In the genomic region with DNA sequence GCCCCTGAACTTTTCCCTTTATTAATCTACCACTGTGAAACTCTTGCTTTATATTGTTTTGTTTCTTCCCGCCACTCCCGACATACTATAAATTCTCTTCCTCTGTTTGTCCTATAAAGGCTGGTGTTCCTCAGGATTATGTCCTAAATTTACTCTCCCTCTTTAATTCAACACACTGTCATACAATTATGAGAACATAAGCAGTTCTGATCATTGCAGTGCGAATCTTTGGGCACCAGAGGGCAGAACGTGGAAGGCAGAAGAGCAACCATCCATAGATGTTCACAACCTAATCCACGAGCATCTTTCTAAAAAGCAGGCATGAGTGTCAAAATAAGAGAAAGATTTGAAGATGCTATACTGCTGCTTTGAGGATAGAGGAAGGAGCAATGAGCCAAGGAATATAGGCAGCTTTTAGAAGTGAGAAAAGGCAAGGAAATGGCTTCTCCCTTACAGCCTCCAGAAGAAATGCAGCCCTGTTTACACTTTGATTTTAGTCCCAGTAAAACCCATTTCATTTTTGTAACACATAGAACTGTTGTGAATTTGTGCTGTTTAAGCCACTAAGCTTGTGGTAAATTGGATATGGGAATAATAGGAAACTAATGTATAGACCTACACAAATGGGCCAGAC, we compare ENCODE assay signal across 8 cellular contexts.
DNase-seq lines count a peak whose midpoint lies in the region; ATAC-seq, FAIRE-seq and TF ChIP-seq lines count a peak whose summit lies in the region.

No MANE protein-coding gene starts in this region.

- H3K36me3 ChIP-seq in DOHH2 (ENCODE audit: control insufficient read depth, low read length) (no peaks in the 10 kb centered on the region), testis (ENCODE audit: low read depth, missing control alignments) (no peaks in the 10 kb centered on the region)
- H3K36me3 ChIP-seq in effector memory CD4-positive, alpha-beta T cell (ENCODE audit: control insufficient read depth, insufficient read depth, low read length): no peaks in the 10 kb centered on the region

- POLR2A ChIA-PET in AG04449 (lab: Yijun Ruan, JAX): no interaction called here

- no peaks in the 10 kb centered on the region for H3K27me3 Mint-ChIP-seq in activated naive CD8-positive, alpha-beta T cell treated with anti-CD3 and anti-CD28 coated beads, Interleukin-2, amount 50 U/mL, for 24 hours

- no peaks in the 10 kb centered on the region for H3K4me1 Mint-ChIP-seq in activated naive CD8-positive, alpha-beta T cell treated with anti-CD3 and anti-CD28 coated beads, Interleukin-2, amount 50 U/mL, for 24 hours

- TF ChIP-seq POLR2A in testis (IDR thresholded peaks at IDR 0.05): no peak

- H3K4me3 Mint-ChIP-seq in activated naive CD8-positive, alpha-beta T cell treated with anti-CD3 and anti-CD28 coated beads, Interleukin-2, amount 50 U/mL, for 24 hours: no peak overlapping the region

- H3K36me3 Mint-ChIP-seq in activated naive CD8-positive, alpha-beta T cell treated with anti-CD3 and anti-CD28 coated beads, Interleukin-2, amount 50 U/mL, for 24 hours (ENCODE audit: low read depth): peaks cover 11% of the 10 kb centered on the region

- FAIRE-seq in islet of Langerhans (lab: Jason Lieb, UNC): peak; percentile 91

- H3K4me2 ChIP-seq in DOHH2 (ENCODE audit: low read length): no peak overlapping the region

- TF ChIP-seq CTCF in AG04449 (IDR thresholded peaks at IDR 0.05; ENCODE audit: insufficient read depth, low read length, missing control alignments) (peak; percentile 70), DOHH2 (IDR thresholded peaks at IDR 0.05; ENCODE audit: low read depth, low read length, poor library complexity, severe bottlenecking) (peak; percentile 89), testis (IDR thresholded peaks at IDR 0.05) (peak in 2 of 3 experiments; percentile 30 to 36)

- H3K9me2 ChIP-seq in DOHH2 (replicated peaks; ENCODE audit: control insufficient read depth, low read length): no peaks in the 10 kb centered on the region

- no peak overlapping the region for H3K27ac Mint-ChIP-seq in activated naive CD8-positive, alpha-beta T cell treated with anti-CD3 and anti-CD28 coated beads, Interleukin-2, amount 50 U/mL, for 24 hours

- H3K4me3 ChIP-seq in AG04449 (ENCODE audit: low read depth, low read length): no peak overlapping the region
- H3K4me3 ChIP-seq in DOHH2 (ENCODE audit: low read length): no peak overlapping the region
- H3K4me3 ChIP-seq in testis: no peak overlapping the region
- H3K4me3 ChIP-seq in effector memory CD4-positive, alpha-beta T cell (ENCODE audit: insufficient read depth, low read depth, low read length, poor library complexity, severe bottlenecking): no peak overlapping the region

- intact Hi-C loops in testis (cut with DNase I; ENCODE audit: low total_unique reads): no loop called here

- no peaks in the 10 kb centered on the region for H3K27me3 ChIP-seq in DOHH2 (ENCODE audit: control insufficient read depth, low read length)
- no peaks in the 10 kb centered on the region for H3K27me3 ChIP-seq in testis
- H3K27me3 ChIP-seq in effector memory CD4-positive, alpha-beta T cell (replicated peaks; ENCODE audit: control insufficient read depth, insufficient read depth, low read length, poor library complexity, severe bottlenecking): no peaks in the 10 kb centered on the region

- no peak overlapping the region for H3K27ac ChIP-seq in DOHH2 (ENCODE audit: low read depth, low read length)
- H3K27ac ChIP-seq in testis: no peak overlapping the region
- H3K27ac ChIP-seq in effector memory CD4-positive, alpha-beta T cell (ENCODE audit: insufficient read depth, low read length, poor library complexity, severe bottlenecking): no peak overlapping the region

- no peaks in the 10 kb centered on the region for H3K79me2 ChIP-seq in DOHH2 (ENCODE audit: control insufficient read depth, low read length)

- CTCF ChIA-PET in AG04449 (lab: Yijun Ruan, JAX): interaction anchor here (0.6 to 4.2 kb wide), 23 partner anchors 8 to 551 kb away, joined by 3 to 38 read pairs (median 3); partner anchors contain the start of gene GBE1

- H3K9me3 ChIP-seq in DOHH2 (ENCODE audit: control insufficient read depth, insufficient read depth, low read length): no peaks in the 10 kb centered on the region
- no peaks in the 10 kb centered on the region for H3K9me3 ChIP-seq in testis
- H3K9me3 ChIP-seq in effector memory CD4-positive, alpha-beta T cell (ENCODE audit: control insufficient read depth, low read length): no peaks in the 10 kb centered on the region

- peak; percentile 81 for ATAC-seq in GM21786 (IDR thresholded peaks at IDR 0.05; ENCODE audit: unreplicated experiment)
- no peak for ATAC-seq in activated naive CD8-positive, alpha-beta T cell treated with anti-CD3 and anti-CD28 coated beads, Interleukin-2, amount 50 U/mL, for 24 hours

- DNase-seq in AG04449 (ENCODE audit: low read depth, low spot score) (no peak), M059J (ENCODE audit: low read depth) (peak; percentile 21), testis (peak; percentile 59)
- peak; percentile 14 for DNase-seq in activated naive CD8-positive, alpha-beta T cell treated with anti-CD3 and anti-CD28 coated beads, Interleukin-2, amount 50 U/mL, for 24 hours
- DNase-seq in effector memory CD4-positive, alpha-beta T cell: no peak

- H3F3A ChIP-seq in DOHH2 (ENCODE audit: control insufficient read depth, insufficient read depth): no peaks in the 10 kb centered on the region

- H4K20me1 ChIP-seq in DOHH2 (ENCODE audit: control insufficient read depth, insufficient read depth, low read depth, low read length): no peaks in the 10 kb centered on the region

- no peaks in the 10 kb centered on the region for H3K9me3 Mint-ChIP-seq in activated naive CD8-positive, alpha-beta T cell treated with anti-CD3 and anti-CD28 coated beads, Interleukin-2, amount 50 U/mL, for 24 hours

- 64 to 69% methylated on average over 5 of the region's 5 CpGs for WGBS in testis, 2 donors

- H3K4me1 ChIP-seq in DOHH2 (ENCODE audit: control insufficient read depth, low read length) (no peaks in the 10 kb centered on the region), testis (no peaks in the 10 kb centered on the region)
- no peaks in the 10 kb centered on the region for H3K4me1 ChIP-seq in effector memory CD4-positive, alpha-beta T cell (ENCODE audit: control insufficient read depth, insufficient read depth, low read length, poor library complexity, severe bottlenecking)

Comparison
In these comparisons a context has a peak if more than half of its experiments do, and no peak if none do; other contexts are left out.
1. DNase-seq: peak in M059J (single experiment), activated naive CD8-positive, alpha-beta T cell treated with anti-CD3 and anti-CD28 coated beads, Interleukin-2, amount 50 U/mL, for 24 hours (single experiment) and testis (single experiment); none in AG04449 (single experiment) and effector memory CD4-positive, alpha-beta T cell (0 of 3).
2. CTCF ChIP-seq: peak in every context shown above with its lines; median percentile 89 in DOHH2; 70 in AG04449; 33 in testis.